33 cellular contexts compared by ENCODE assay signal in the genomic region with DNA sequence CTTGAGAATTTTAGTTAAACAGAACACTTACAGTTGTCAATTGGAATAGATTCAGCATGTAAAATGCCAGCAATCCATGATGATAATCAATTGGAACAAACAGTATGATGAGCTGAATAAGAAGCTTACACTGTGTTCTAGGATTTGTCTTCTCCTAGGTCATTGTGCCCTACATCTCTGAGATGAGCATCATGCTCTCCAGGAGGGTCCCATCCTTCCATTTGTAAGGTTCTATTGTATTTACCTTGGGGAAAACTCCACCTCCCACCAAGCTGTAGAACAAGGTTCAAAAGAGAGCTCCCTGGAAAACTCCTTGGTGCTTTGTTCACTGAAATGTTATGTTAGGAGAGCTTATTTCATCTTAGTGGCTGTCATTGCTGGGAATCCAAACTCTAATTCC.
"Had no signal": no experiment of that assay in that cellular context is flagged by ENCODE, and none has a peak within 500 bp of the region (broad histone marks: within the 10 kb centered on the region; RNA-seq: fewer than 3 reads in every experiment).

No MANE protein-coding gene starts in this region.

- H3K36me3 ChIP-seq: brain microvascular endothelial cell had no signal

- H3K9me3 Mint-ChIP-seq: activated CD4-positive, alpha-beta memory T cell treated with anti-CD3 and anti-CD28 coated beads for 36 hours; activated naive CD4-positive, alpha-beta T cell treated with anti-CD3 and anti-CD28 coated beads, Interleukin-2, amount 10 ng/mL, durations not matched to agents 7 days and 5 days; activated naive CD8-positive, alpha-beta T cell treated with anti-CD3 and anti-CD28 coated beads for 36 hours; activated T-cell treated with anti-CD3 and anti-CD28 coated beads, Interleukin-2, amount 50 U/mL, for 4 hours; activated T-helper 1 cell treated with anti-CD3 and anti-CD28 coated beads, Interleukin-12 subunit alpha, Interleukin-12 subunit beta, Interleukin-2, Interleukin-4 antibody, amounts not matched to agents 30 ng/mL and 10 ng/mL and 1 ng/mL, durations not matched to agents 14 hours and 24 hours and 36 hours had no signal

- H3K27ac Mint-ChIP-seq: activated CD4-positive, alpha-beta memory T cell treated with anti-CD3 and anti-CD28 coated beads for 36 hours; activated naive CD4-positive, alpha-beta T cell treated with anti-CD3 and anti-CD28 coated beads, Interleukin-2, amount 10 ng/mL, durations not matched to agents 7 days and 5 days; activated naive CD8-positive, alpha-beta T cell treated with anti-CD3 and anti-CD28 coated beads for 36 hours; activated T-helper 1 cell treated with anti-CD3 and anti-CD28 coated beads, Interleukin-12 subunit alpha, Interleukin-12 subunit beta, Interleukin-2, Interleukin-4 antibody, amounts not matched to agents 30 ng/mL and 10 ng/mL and 1 ng/mL, durations not matched to agents 14 hours and 24 hours and 36 hours had no signal

- H3K4me3 Mint-ChIP-seq: activated CD4-positive, alpha-beta memory T cell treated with anti-CD3 and anti-CD28 coated beads for 36 hours; activated naive CD4-positive, alpha-beta T cell treated with anti-CD3 and anti-CD28 coated beads, Interleukin-2, amount 10 ng/mL, durations not matched to agents 7 days and 5 days; activated naive CD8-positive, alpha-beta T cell treated with anti-CD3 and anti-CD28 coated beads for 36 hours; activated T-cell treated with anti-CD3 and anti-CD28 coated beads, Interleukin-2, amount 50 U/mL, for 4 hours; activated T-helper 1 cell treated with anti-CD3 and anti-CD28 coated beads, Interleukin-12 subunit alpha, Interleukin-12 subunit beta, Interleukin-2, Interleukin-4 antibody, amounts not matched to agents 30 ng/mL and 10 ng/mL and 1 ng/mL, durations not matched to agents 14 hours and 24 hours and 36 hours had no signal

- ATAC-seq: activated T-cell treated with anti-CD3 and anti-CD28 coated beads, Interleukin-2, amount 50 U/mL, for 4 hours had no signal

- H3K27ac ChIP-seq: brain microvascular endothelial cell, VCaP had no signal

- H3K4me1 Mint-ChIP-seq: activated naive CD8-positive, alpha-beta T cell treated with anti-CD3 and anti-CD28 coated beads for 36 hours had no signal

- DNase-seq: activated CD4-positive, alpha-beta memory T cell treated with anti-CD3 and anti-CD28 coated beads for 36 hours; activated CD4-positive, alpha-beta T cell treated with anti-CD3 and anti-CD28 coated beads for 1 hour; activated CD4-positive, alpha-beta T cell treated with anti-CD3 and anti-CD28 coated beads, Interleukin-2, amount 50 U/mL, for 1 hour; activated CD4-positive, CD25-positive, alpha-beta regulatory T cell; activated CD8-positive, alpha-beta memory T cell treated with anti-CD3 and anti-CD28 coated beads, Interleukin-2, amount 50 U/mL, for 4 hours; activated naive CD4-positive, alpha-beta T cell treated with anti-CD3 and anti-CD28 coated beads, Interleukin-2, amount 10 ng/mL, durations not matched to agents 7 days and 5 days; activated naive CD8-positive, alpha-beta T cell treated with anti-CD3 and anti-CD28 coated beads for 36 hours; activated T-cell treated with anti-CD3 and anti-CD28 coated beads for 4 hours; activated T-cell treated with anti-CD3 and anti-CD28 coated beads, Interleukin-2, amount 50 U/mL, for 4 hours; amniotic stem cell; aorta; brain microvascular endothelial cell; central memory CD4-positive, alpha-beta T cell; MM.1S; MV-4-11; NCI-H1092; NCI-H146; NCI-H187; NCI-H2029 treated with DMSO at 0.1 percent for 48 hours; NCI-H2107; NCI-H2171; NCI-H510A; NCI-H526; NCI-H748 treated with DMSO at 0.1 percent for 48 hours; NK-92 treated with Interleukin-12 subunit alpha and Interleukin-12 subunit beta, amount 100 ng/mL, for 24 hours; OCI-M1; Right ventricle myocardium superior; SW 1271; T-helper 1 cell; T-helper 2 cell; T-helper 9 cell had no signal

- H3K36me3 Mint-ChIP-seq: activated CD4-positive, alpha-beta memory T cell treated with anti-CD3 and anti-CD28 coated beads for 36 hours; activated naive CD4-positive, alpha-beta T cell treated with anti-CD3 and anti-CD28 coated beads, Interleukin-2, amount 10 ng/mL, durations not matched to agents 7 days and 5 days; activated naive CD8-positive, alpha-beta T cell treated with anti-CD3 and anti-CD28 coated beads for 36 hours had no signal

- H3K27me3 Mint-ChIP-seq: activated CD4-positive, alpha-beta memory T cell treated with anti-CD3 and anti-CD28 coated beads for 36 hours; activated naive CD4-positive, alpha-beta T cell treated with anti-CD3 and anti-CD28 coated beads, Interleukin-2, amount 10 ng/mL, durations not matched to agents 7 days and 5 days had no signal

- H3K27me3 ChIP-seq: brain microvascular endothelial cell had no signal
